Comparison of ENCODE assay signal across 13 cellular contexts in genomic region chr1:50985094-50985493, GRCh38. TPM values are rescaled to one million over a fixed set of nuclear protein-coding genes. Genes with fewer than 3 reads are reported as not detected.
DNase-seq lines count a peak whose midpoint lies in the region; ATAC-seq, FAIRE-seq and TF ChIP-seq lines count a peak whose summit lies in the region.
"Had no signal": no experiment of that assay in that cellular context is flagged by ENCODE, and none has a peak within 500 bp of the region (broad histone marks: within the 10 kb centered on the region; RNA-seq: fewer than 3 reads in every experiment).

No MANE protein-coding gene starts in this region.

- WGBS in GM12878 (ENCODE audit: insufficient coverage, insufficient replicate concordance, low lambda C conversion rate, missing lambda C conversion rate) = 0% methylated on average over 1 of the region's 1 CpG

- H2AFZ ChIP-seq in GM12878 (ENCODE audit: control insufficient read depth, low read depth, low read length) = peak overlapping the region; percentile 39; the same call in 1 of the 2 replicates

- RAD21 ChIA-PET in GM12878 (lab: Charles Lee; ENCODE audit: unreplicated experiment) = no interaction called here

- no peak overlapping the region for H3K4me3 ChIP-seq in right atrium auricular region
- H3K4me3 ChIP-seq in GM12878 = no peak overlapping the region
- H3K4me3 ChIP-seq: Peyer's patch had no signal

- CTCF ChIA-PET in GM12878 (lab: Yijun Ruan, JAX) = no interaction called here
- CTCF ChIA-PET in activated CD8-positive, alpha-beta T cell treated with anti-CD3 and anti-CD28 coated beads for 36 hours (lab: Charles Lee) = no interaction called here

- H3K9me3 Mint-ChIP-seq in activated CD8-positive, alpha-beta T cell treated with anti-CD3 and anti-CD28 coated beads for 36 hours = no peaks in the 10 kb centered on the region
- H3K9me3 Mint-ChIP-seq: natural killer cell treated with Interleukin-12 subunit alpha and Interleukin-12 subunit beta and Interleukin-15 and Interleukin-18, amount 100 ng/mL, for 72 hours had no signal

- H3K9ac ChIP-seq in GM12878 (ENCODE audit: control insufficient read depth, insufficient read depth, low read length) = no peak overlapping the region

- ATAC-seq in Right ventricle myocardium superior (ENCODE audit: poor library complexity) (no peak), GM12878 (no peak), HG03521 (IDR thresholded peaks at IDR 0.05; ENCODE audit: unreplicated experiment) (no peak)
- no peak for ATAC-seq in activated CD8-positive, alpha-beta T cell treated with anti-CD3 and anti-CD28 coated beads for 36 hours
- ATAC-seq: natural killer cell treated with Interleukin-12 subunit alpha and Interleukin-12 subunit beta and Interleukin-15 and Interleukin-18, amount 100 ng/mL, for 72 hours had no signal

- no peaks in the 10 kb centered on the region for H3K27me3 Mint-ChIP-seq in activated CD8-positive, alpha-beta T cell treated with anti-CD3 and anti-CD28 coated beads for 36 hours
- H3K27me3 Mint-ChIP-seq: natural killer cell treated with Interleukin-12 subunit alpha and Interleukin-12 subunit beta and Interleukin-15 and Interleukin-18, amount 100 ng/mL, for 72 hours had no signal

- H3K4me1 ChIP-seq in right atrium auricular region (no peaks in the 10 kb centered on the region), GM12878 (ENCODE audit: control insufficient read depth, insufficient read depth, low read length) (peaks cover 6% of the 10 kb centered on the region; the same call in 1 of the 2 replicates)
- H3K4me1 ChIP-seq: Peyer's patch had no signal

- H3K4me3 Mint-ChIP-seq in activated CD8-positive, alpha-beta T cell treated with anti-CD3 and anti-CD28 coated beads for 36 hours = no peak overlapping the region
- H3K4me3 Mint-ChIP-seq: natural killer cell treated with Interleukin-12 subunit alpha and Interleukin-12 subunit beta and Interleukin-15 and Interleukin-18, amount 100 ng/mL, for 72 hours had no signal

- DNase-seq in right atrium auricular region (ENCODE audit: low spot score) (no peak), Right ventricle myocardium superior (no peak), KBM-7 (peak; percentile 21), GM12878 (ENCODE audit: low read depth, low spot score) (no peak), SKM-1 (lab: John Stamatoyannopoulos, UW; ENCODE audit: unreplicated experiment) (no peak), inferior parietal cortex (ENCODE audit: extremely low spot score) (no peak)
- DNase-seq in activated CD8-positive, alpha-beta T cell treated with anti-CD3 and anti-CD28 coated beads for 36 hours = no peak
- DNase-seq: activated CD4-positive, CD25-positive, alpha-beta regulatory T cell; anterior cingulate cortex; NCI-H524 treated with DMSO at 0.1 percent for 48 hours; Peyer's patch had no signal

- H3K27me3 ChIP-seq in right atrium auricular region (no peaks in the 10 kb centered on the region), GM12878 (replicated peaks in 1 of 2; ENCODE audit: control insufficient read depth in 2 of 2, insufficient read depth in 2 of 2, low read length in 1 of 2) (no peaks in the 10 kb centered on the region)
- H3K27me3 ChIP-seq: Peyer's patch had no signal

- no peak for FAIRE-seq in GM12878 (lab: Jason Lieb, UNC)

- H3K27ac Mint-ChIP-seq in activated CD8-positive, alpha-beta T cell treated with anti-CD3 and anti-CD28 coated beads for 36 hours = no peak overlapping the region
- H3K27ac Mint-ChIP-seq: natural killer cell treated with Interleukin-12 subunit alpha and Interleukin-12 subunit beta and Interleukin-15 and Interleukin-18, amount 100 ng/mL, for 72 hours had no signal

- H3K4me2 ChIP-seq in GM12878 (ENCODE audit: control insufficient read depth, insufficient read depth) = peak overlapping the region; percentile 21

- H3K36me3 Mint-ChIP-seq in activated CD8-positive, alpha-beta T cell treated with anti-CD3 and anti-CD28 coated beads for 36 hours (ENCODE audit: low read depth) = no peaks in the 10 kb centered on the region
- H3K36me3 Mint-ChIP-seq: natural killer cell treated with Interleukin-12 subunit alpha and Interleukin-12 subunit beta and Interleukin-15 and Interleukin-18, amount 100 ng/mL, for 72 hours had no signal

- intact Hi-C loops in Right ventricle myocardium superior (cut with DNase I) = no loop called here
- intact Hi-C loops in GM12878 (cut with micrococcal nuclease; ENCODE audit: unreplicated experiment) = no loop called here
- intact Hi-C loops in activated CD8-positive, alpha-beta T cell treated with anti-CD3 and anti-CD28 coated beads for 36 hours (cut with micrococcal nuclease) = no loop called here

- H3K79me2 ChIP-seq in GM12878 (ENCODE audit: control insufficient read depth, insufficient read depth, low read length) = peaks cover 42% of the 10 kb centered on the region

- TF ChIP-seq CTCF in right atrium auricular region (IDR thresholded peaks at IDR 0.05) (no peak), GM12878 (IDR thresholded peaks at IDR 0.05 in 2 of 3, conservative IDR thresholded peaks at IDR 0.05 in 1 of 3; ENCODE audit: control insufficient read depth in 2 of 3, extremely low read depth in 1 of 3, insufficient read depth in 1 of 3, low read depth in 3 of 3, low read length in 3 of 3) (no peak)
- TF ChIP-seq CTCF in activated CD8-positive, alpha-beta T cell treated with anti-CD3 and anti-CD28 coated beads for 36 hours (IDR thresholded peaks at IDR 0.05) = no peak

- H3K9me3 ChIP-seq in right atrium auricular region (no peaks in the 10 kb centered on the region), GM12878 (replicated peaks; ENCODE audit: control insufficient read depth, insufficient read depth, low read length) (no peaks in the 10 kb centered on the region; the same call in 2 of the 3 replicates)
- H3K9me3 ChIP-seq: Peyer's patch had no signal

- H3K36me3 ChIP-seq in right atrium auricular region (no peaks in the 10 kb centered on the region), GM12878 (ENCODE audit: control insufficient read depth in 2 of 2, insufficient read depth in 2 of 2, low read length in 1 of 2) (no peaks in the 10 kb centered on the region)
- H3K36me3 ChIP-seq: Peyer's patch had no signal

- no peak for TF ChIP-seq RAD21 in GM12878 (IDR thresholded peaks at IDR 0.05; ENCODE audit: insufficient read depth, low read depth, low read length)

- H4K20me1 ChIP-seq in GM12878 (ENCODE audit: control insufficient read depth, insufficient read depth) = no peaks in the 10 kb centered on the region

- no peak for TF ChIP-seq EP300 in GM12878 (IDR thresholded peaks at IDR 0.05; ENCODE audit: borderline replicate concordance in 1 of 2, control insufficient read depth in 1 of 2, low read depth in 2 of 2, low read length in 2 of 2)

- POLR2A ChIA-PET in GM12878 (lab: Charles Lee) = no interaction called here
- POLR2A ChIA-PET in activated CD8-positive, alpha-beta T cell treated with anti-CD3 and anti-CD28 coated beads for 36 hours (lab: Charles Lee) = no interaction called here

- in situ Hi-C loops in KBM-7 (cut with MboI; ENCODE audit: low pct_unique_long_range_greater_than_20kb, low sequenced_read_pairs) = no loop called here
- in situ Hi-C loops in GM12878 (cut with MboI) = no loop called here

- TF ChIP-seq POLR2A in GM12878 (IDR thresholded peaks at IDR 0.05; ENCODE audit: low read depth, low read length) = no peak

- SMC1A ChIA-PET in GM12878 (lab: Charles Lee; ENCODE audit: uncharacterized antibody, unreplicated experiment) = no interaction called here

- no TSS peak for BruUV-seq in GM12878 (replicated peaks; lab: Mats Ljungman, UMichigan)

- H3K27ac ChIP-seq in right atrium auricular region (peak overlapping the region; percentile 5 to 54), GM12878 (ENCODE audit: control insufficient read depth, insufficient read depth) (no peak overlapping the region)
- H3K27ac ChIP-seq: Peyer's patch had no signal

- no peaks in the 10 kb centered on the region for H3K4me1 Mint-ChIP-seq in activated CD8-positive, alpha-beta T cell treated with anti-CD3 and anti-CD28 coated beads for 36 hours (ENCODE audit: low read depth)

RNA-seq across cellular contexts. Expression of gene CDKN2C, which starts 15.0 kb away (rescaled TPM):
- total RNA-seq in right atrium auricular region (10 to 100 TPM; 11.3 to 15.9 TPM), Right ventricle myocardium superior (15.1 TPM), GM12878 (2014; rRNA removed) (8.2 and 8.8 TPM in 2 replicates), GM12878 (2014; rRNA removed; fragmentation: Illumina TruSeq; extraction: Trizol) (5.6 and 6.8 TPM in 2 replicates), GM12878 (2021) (7.2 and 8.5 TPM in 2 replicates)
- 0.23 and 0.88 TPM in 2 replicates for total RNA-seq in GM12878 (2013; cell fraction: nucleolus; rRNA removed)
- 14.5 TPM for polyA plus RNA-seq in GM12878 (2011; ENCODE audit: low read depth)
- polyA plus RNA-seq in GM12878 (2011; rRNA removed) (11.7 and 12.5 TPM in 2 replicates), GM12878 (2014; fragmentation: Illumina TruSeq; extraction: Trizol) (3.3 and 6.4 TPM in 2 replicates), GM12878 (2014; fragmentation: Nextera tagmentation; extraction: Ambion mirVana) (1 to 10 TPM; 3.3 to 3.6 TPM), GM12878 (2014; rRNA removed) (8.2 and 8.6 TPM in 2 replicates), GM12878 (2016; fragmentation: Nextera tagmentation; extraction: Ambion mirVana) (1 to 10 TPM; 4.1 to 4.5 TPM)
- polyA plus RNA-seq in GM12878 (2011; cell fraction: cytosol; rRNA removed) = 10.6 and 12.5 TPM in 2 replicates
- 6.3 and 8.3 TPM in 2 replicates for polyA plus RNA-seq in GM12878 (2011; cell fraction: nucleus; rRNA removed)
- polyA plus RNA-seq in GM12878 (2012) = 23.3 and 24.0 TPM in 2 replicates
- 7.4 and 8.3 TPM in 2 replicates for polyA minus RNA-seq in GM12878 (2011; rRNA and poly(A)+ RNA removed)
- polyA minus RNA-seq in GM12878 (2011; cell fraction: cytosol; rRNA and poly(A)+ RNA removed) = 4.1 and 6.8 TPM in 2 replicates
- 8.5 and 9.9 TPM in 2 replicates for polyA minus RNA-seq in GM12878 (2011; cell fraction: nucleus; rRNA and poly(A)+ RNA removed)
- total RNA-seq in activated CD8-positive, alpha-beta T cell treated with anti-CD3 and anti-CD28 coated beads for 36 hours = 10 to 100 TPM; 18.4 to 20.7 TPM

RNA-seq across cellular contexts. Expression of gene FAF1, which starts 25.0 kb away (rescaled TPM):
- total RNA-seq in right atrium auricular region = 10 to 100 TPM; 36.1 to 68.8 TPM
- total RNA-seq in Right ventricle myocardium superior = 88.1 TPM
- 115 and 130 TPM in 2 replicates for total RNA-seq in GM12878 (2013; cell fraction: nucleolus; rRNA removed)
- 22.8 and 34.3 TPM in 2 replicates for total RNA-seq in GM12878 (2014; rRNA removed)
- total RNA-seq in GM12878 (2014; rRNA removed; fragmentation: Illumina TruSeq; extraction: Trizol) = 44.7 and 45.5 TPM in 2 replicates
- total RNA-seq in GM12878 (2021) = 53.4 and 54.5 TPM in 2 replicates
- polyA plus RNA-seq in GM12878 (2011; ENCODE audit: low read depth) = 29.9 TPM
- polyA plus RNA-seq in GM12878 (2011; rRNA removed) = 33.0 and 37.9 TPM in 2 replicates
- 14.3 and 20.9 TPM in 2 replicates for polyA plus RNA-seq in GM12878 (2011; cell fraction: cytosol; rRNA removed)
- 14.8 and 17.6 TPM in 2 replicates for polyA plus RNA-seq in GM12878 (2011; cell fraction: nucleus; rRNA removed)
- 48.1 and 55.4 TPM in 2 replicates for polyA plus RNA-seq in GM12878 (2012)
- 53.6 and 63.4 TPM in 2 replicates for polyA plus RNA-seq in GM12878 (2014; fragmentation: Illumina TruSeq; extraction: Trizol)
- 10 to 100 TPM; 14.0 to 24.6 TPM for polyA plus RNA-seq in GM12878 (2014; fragmentation: Nextera tagmentation; extraction: Ambion mirVana)
- 16.0 and 18.6 TPM in 2 replicates for polyA plus RNA-seq in GM12878 (2014; rRNA removed)
- polyA plus RNA-seq in GM12878 (2016; fragmentation: Nextera tagmentation; extraction: Ambion mirVana) = 10 to 100 TPM in 1 of 2 experiments, 1 to 10 TPM in 1; 8.6 to 11.5 TPM
- polyA minus RNA-seq in GM12878 (2011; rRNA and poly(A)+ RNA removed) = 46.6 and 70.7 TPM in 2 replicates
- 12.2 and 30.4 TPM in 2 replicates for polyA minus RNA-seq in GM12878 (2011; cell fraction: cytosol; rRNA and poly(A)+ RNA removed)
- polyA minus RNA-seq in GM12878 (2011; cell fraction: nucleus; rRNA and poly(A)+ RNA removed) = 22.7 and 28.1 TPM in 2 replicates
- 10 to 100 TPM; 82.2 to 87.0 TPM for total RNA-seq in activated CD8-positive, alpha-beta T cell treated with anti-CD3 and anti-CD28 coated beads for 36 hours
